22 cellular contexts compared by ENCODE assay signal in the genomic region with DNA sequence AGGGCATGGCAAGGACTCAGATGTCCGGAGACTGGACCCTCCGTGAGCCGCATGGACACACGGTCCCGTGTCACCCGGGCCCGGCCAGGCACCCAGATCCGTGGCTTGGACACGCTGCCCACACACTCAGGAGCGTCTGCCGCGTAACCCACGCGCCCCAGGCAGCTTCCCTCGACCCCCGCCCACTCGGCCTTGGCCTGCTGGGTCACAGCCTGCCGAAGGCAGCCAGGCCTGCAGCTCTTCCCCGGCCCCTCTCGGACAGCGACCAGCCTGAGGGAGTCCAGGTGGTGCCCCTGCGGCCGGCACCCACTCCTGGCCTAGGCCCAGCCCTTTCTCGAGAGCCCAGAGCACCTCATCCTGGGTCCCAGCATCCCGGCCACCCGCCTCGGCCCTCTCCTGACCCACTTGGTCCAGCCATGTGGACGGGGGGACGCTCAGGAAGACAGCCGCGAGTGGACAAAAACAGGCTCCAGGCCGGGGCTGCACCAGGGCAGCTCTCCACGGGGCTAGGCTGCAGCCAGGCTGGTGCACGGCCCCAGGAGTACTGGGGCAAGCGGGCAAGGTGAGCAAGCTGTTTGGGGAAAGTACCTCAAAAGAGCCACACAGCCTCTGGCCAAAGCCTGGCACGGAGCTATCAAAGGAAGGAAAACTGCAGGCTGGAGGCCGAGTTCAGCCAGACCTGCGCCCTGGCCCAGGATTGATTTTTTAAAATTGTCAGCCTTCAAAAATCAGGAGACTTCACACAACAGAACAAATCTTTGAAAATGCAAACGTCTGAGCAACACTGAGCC.
"Had no signal": no experiment of that assay in that cellular context is flagged by ENCODE, and none has a peak within 500 bp of the region (broad histone marks: within the 10 kb centered on the region; RNA-seq: fewer than 3 reads in every experiment).

No MANE protein-coding gene starts in this region.

- H3K36me3 Mint-ChIP-seq: activated naive CD4-positive, alpha-beta T cell treated with anti-CD3 and anti-CD28 coated beads, Interleukin-2, amount 50 U/mL, for 72 hours; natural killer cell; type B pancreatic cell had no signal

- H3K4me3 Mint-ChIP-seq: activated CD8-positive, alpha-beta T cell treated with anti-CD3 and anti-CD28 coated beads, Interleukin-2, amount 10 ng/mL, durations not matched to agents 7 days and 5 days; natural killer cell; type B pancreatic cell had no signal

- H3K4me3 ChIP-seq: coronary artery, left ventricle myocardium inferior, thoracic aorta, vagina had no signal

- H3K27me3 Mint-ChIP-seq: type B pancreatic cell had no signal

- H3K27ac ChIP-seq: left ventricle myocardium inferior, parathyroid adenoma, vagina had no signal

- H3K9me3 Mint-ChIP-seq: activated naive CD4-positive, alpha-beta T cell treated with anti-CD3 and anti-CD28 coated beads, Interleukin-2, amount 50 U/mL, for 72 hours; natural killer cell; type B pancreatic cell had no signal

- H3K27ac Mint-ChIP-seq: activated CD8-positive, alpha-beta T cell treated with anti-CD3 and anti-CD28 coated beads, Interleukin-2, amount 10 ng/mL, durations not matched to agents 7 days and 5 days; type B pancreatic cell had no signal

- H2AFZ ChIP-seq: parathyroid adenoma had no signal

- DNase-seq: activated CD4-positive, alpha-beta T cell treated with anti-CD3 and anti-CD28 coated beads for 1 hour; activated CD4-positive, alpha-beta T cell treated with anti-CD3 and anti-CD28 coated beads, Interleukin-2, amount 50 U/mL, for 1 hour; activated CD8-positive, alpha-beta T cell treated with anti-CD3 and anti-CD28 coated beads, Interleukin-2, amount 10 ng/mL, durations not matched to agents 7 days and 5 days; activated gamma-delta T cell treated with Interleukin-2 at 50 U/mL for 16 hours; activated T-cell treated with anti-CD3 and anti-CD28 coated beads, Interleukin-2, amount 50 U/mL, for 1 hour; amniotic stem cell; cerebellar nuclear complex; kidney glomerular epithelial cell; left ventricle myocardium inferior; mammary epithelial cell; midbrain; natural killer cell; stimulated activated CD4-positive, alpha-beta T cell treated with anti-CD3 and anti-CD28 coated beads, Interleukin-2, amount 100 ng/mL, for 48 hours; stimulated activated CD8-positive, alpha-beta memory T cell treated with anti-CD3 and anti-CD28 coated beads, Interleukin-4, amount 100 ng/mL, for 48 hours; stimulated activated naive CD4-positive, alpha-beta T cell; T-helper 9 cell had no signal

- H3K9ac ChIP-seq: parathyroid adenoma had no signal

- H3K9me3 ChIP-seq: left ventricle myocardium inferior, thoracic aorta, vagina had no signal

- H3K27me3 ChIP-seq: vagina had no signal

- ATAC-seq: activated CD8-positive, alpha-beta T cell treated with anti-CD3 and anti-CD28 coated beads, Interleukin-2, amount 10 ng/mL, durations not matched to agents 7 days and 5 days; activated naive CD4-positive, alpha-beta T cell treated with anti-CD3 and anti-CD28 coated beads, Interleukin-2, amount 50 U/mL, for 72 hours; natural killer cell had no signal
